ENCODE assay signal across 1 cellular context in genomic region chr16:4987250-4987579, GRCh38.
TF ChIP-seq lines count a peak whose summit lies in the region.

No MANE protein-coding gene starts in this region.

TF ChIP-seq in WTC11, 78 proteins besides CTCF, POLR2A, EP300 and RAD21 (continued from another document):
- TF ChIP-seq, protein P1, sequence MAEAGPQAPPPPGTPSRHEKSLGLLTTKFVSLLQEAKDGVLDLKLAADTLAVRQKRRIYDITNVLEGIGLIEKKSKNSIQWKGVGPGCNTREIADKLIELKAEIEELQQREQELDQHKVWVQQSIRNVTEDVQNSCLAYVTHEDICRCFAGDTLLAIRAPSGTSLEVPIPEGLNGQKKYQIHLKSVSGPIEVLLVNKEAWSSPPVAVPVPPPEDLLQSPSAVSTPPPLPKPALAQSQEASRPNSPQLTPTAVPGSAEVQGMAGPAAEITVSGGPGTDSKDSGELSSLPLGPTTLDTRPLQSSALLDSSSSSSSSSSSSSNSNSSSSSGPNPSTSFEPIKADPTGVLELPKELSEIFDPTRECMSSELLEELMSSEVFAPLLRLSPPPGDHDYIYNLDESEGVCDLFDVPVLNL (CRISPR knock-in tag; IDR thresholded peaks at IDR 0.05; ENCODE audit: borderline replicate concordance, low read depth), result no peak
- TF ChIP-seq, protein P2, sequence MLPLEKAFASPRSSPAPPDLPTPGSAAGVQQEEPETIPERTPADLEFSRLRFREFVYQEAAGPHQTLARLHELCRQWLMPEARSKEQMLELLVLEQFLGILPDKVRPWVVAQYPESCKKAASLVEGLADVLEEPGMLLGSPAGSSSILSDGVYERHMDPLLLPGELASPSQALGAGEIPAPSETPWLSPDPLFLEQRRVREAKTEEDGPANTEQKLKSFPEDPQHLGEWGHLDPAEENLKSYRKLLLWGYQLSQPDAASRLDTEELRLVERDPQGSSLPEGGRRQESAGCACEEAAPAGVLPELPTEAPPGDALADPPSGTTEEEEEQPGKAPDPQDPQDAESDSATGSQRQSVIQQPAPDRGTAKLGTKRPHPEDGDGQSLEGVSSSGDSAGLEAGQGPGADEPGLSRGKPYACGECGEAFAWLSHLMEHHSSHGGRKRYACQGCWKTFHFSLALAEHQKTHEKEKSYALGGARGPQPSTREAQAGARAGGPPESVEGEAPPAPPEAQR (CRISPR knock-in tag; IDR thresholded peaks at IDR 0.05), result no peak
- TF ChIP-seq GABPB1 (CRISPR knock-in tag; IDR thresholded peaks at IDR 0.05), result no peak
- TF ChIP-seq ZNF121 (CRISPR knock-in tag; IDR thresholded peaks at IDR 0.05), result no peak
- TF ChIP-seq ZNF416 (CRISPR knock-in tag; IDR thresholded peaks at IDR 0.05), result no peak
- TF ChIP-seq NR1H2 (CRISPR knock-in tag; IDR thresholded peaks at IDR 0.05), result no peak
- TF ChIP-seq, protein P3, sequence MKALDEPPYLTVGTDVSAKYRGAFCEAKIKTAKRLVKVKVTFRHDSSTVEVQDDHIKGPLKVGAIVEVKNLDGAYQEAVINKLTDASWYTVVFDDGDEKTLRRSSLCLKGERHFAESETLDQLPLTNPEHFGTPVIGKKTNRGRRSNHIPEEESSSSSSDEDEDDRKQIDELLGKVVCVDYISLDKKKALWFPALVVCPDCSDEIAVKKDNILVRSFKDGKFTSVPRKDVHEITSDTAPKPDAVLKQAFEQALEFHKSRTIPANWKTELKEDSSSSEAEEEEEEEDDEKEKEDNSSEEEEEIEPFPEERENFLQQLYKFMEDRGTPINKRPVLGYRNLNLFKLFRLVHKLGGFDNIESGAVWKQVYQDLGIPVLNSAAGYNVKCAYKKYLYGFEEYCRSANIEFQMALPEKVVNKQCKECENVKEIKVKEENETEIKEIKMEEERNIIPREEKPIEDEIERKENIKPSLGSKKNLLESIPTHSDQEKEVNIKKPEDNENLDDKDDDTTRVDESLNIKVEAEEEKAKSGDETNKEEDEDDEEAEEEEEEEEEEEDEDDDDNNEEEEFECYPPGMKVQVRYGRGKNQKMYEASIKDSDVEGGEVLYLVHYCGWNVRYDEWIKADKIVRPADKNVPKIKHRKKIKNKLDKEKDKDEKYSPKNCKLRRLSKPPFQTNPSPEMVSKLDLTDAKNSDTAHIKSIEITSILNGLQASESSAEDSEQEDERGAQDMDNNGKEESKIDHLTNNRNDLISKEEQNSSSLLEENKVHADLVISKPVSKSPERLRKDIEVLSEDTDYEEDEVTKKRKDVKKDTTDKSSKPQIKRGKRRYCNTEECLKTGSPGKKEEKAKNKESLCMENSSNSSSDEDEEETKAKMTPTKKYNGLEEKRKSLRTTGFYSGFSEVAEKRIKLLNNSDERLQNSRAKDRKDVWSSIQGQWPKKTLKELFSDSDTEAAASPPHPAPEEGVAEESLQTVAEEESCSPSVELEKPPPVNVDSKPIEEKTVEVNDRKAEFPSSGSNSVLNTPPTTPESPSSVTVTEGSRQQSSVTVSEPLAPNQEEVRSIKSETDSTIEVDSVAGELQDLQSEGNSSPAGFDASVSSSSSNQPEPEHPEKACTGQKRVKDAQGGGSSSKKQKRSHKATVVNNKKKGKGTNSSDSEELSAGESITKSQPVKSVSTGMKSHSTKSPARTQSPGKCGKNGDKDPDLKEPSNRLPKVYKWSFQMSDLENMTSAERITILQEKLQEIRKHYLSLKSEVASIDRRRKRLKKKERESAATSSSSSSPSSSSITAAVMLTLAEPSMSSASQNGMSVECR (CRISPR knock-in tag; IDR thresholded peaks at IDR 0.05; ENCODE audit: borderline replicate concordance), result 0 out of 2 replicates have a peak, but pooled peaks have one; percentile 47
- no peak for TF ChIP-seq ZNF396 (CRISPR knock-in tag; IDR thresholded peaks at IDR 0.05; ENCODE audit: borderline replicate concordance)
- no peak for TF ChIP-seq FOXK1 (CRISPR knock-in tag; IDR thresholded peaks at IDR 0.05)
- TF ChIP-seq, protein P4, sequence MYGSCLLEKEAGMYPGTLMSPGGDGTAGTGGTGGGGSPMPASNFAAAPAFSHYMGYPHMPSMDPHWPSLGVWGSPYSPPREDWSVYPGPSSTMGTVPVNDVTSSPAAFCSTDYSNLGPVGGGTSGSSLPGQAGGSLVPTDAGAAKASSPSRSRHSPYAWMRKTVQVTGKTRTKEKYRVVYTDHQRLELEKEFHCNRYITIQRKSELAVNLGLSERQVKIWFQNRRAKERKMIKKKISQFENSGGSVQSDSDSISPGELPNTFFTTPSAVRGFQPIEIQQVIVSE (CRISPR knock-in tag; IDR thresholded peaks at IDR 0.05; ENCODE audit: borderline replicate concordance), result no peak
- TF ChIP-seq MXD4 (CRISPR knock-in tag; IDR thresholded peaks at IDR 0.05; ENCODE audit: borderline replicate concordance), result no peak
- no peak for TF ChIP-seq FOXP1 (CRISPR knock-in tag; IDR thresholded peaks at IDR 0.05; ENCODE audit: borderline replicate concordance)
- no peak for TF ChIP-seq ATF3 (CRISPR knock-in tag; conservative IDR thresholded peaks at IDR 0.05)
- no peak for TF ChIP-seq NFYB (CRISPR knock-in tag; conservative IDR thresholded peaks at IDR 0.05; ENCODE audit: low read depth)
- no peak for TF ChIP-seq MAX (CRISPR knock-in tag; IDR thresholded peaks at IDR 0.05)
- no peak for TF ChIP-seq TCF7 (CRISPR knock-in tag; IDR thresholded peaks at IDR 0.05; ENCODE audit: low read depth)
- TF ChIP-seq TEAD1 (CRISPR knock-in tag; IDR thresholded peaks at IDR 0.05), result no peak
- no peak for TF ChIP-seq MYBL2 (CRISPR knock-in tag; IDR thresholded peaks at IDR 0.05)
- TF ChIP-seq SMAD4 (CRISPR knock-in tag; IDR thresholded peaks at IDR 0.05), result 0 out of 2 replicates have a peak, but pooled peaks have one; percentile 40
- no peak for TF ChIP-seq ZNF232 (CRISPR knock-in tag; IDR thresholded peaks at IDR 0.05)
- TF ChIP-seq, protein P5, sequence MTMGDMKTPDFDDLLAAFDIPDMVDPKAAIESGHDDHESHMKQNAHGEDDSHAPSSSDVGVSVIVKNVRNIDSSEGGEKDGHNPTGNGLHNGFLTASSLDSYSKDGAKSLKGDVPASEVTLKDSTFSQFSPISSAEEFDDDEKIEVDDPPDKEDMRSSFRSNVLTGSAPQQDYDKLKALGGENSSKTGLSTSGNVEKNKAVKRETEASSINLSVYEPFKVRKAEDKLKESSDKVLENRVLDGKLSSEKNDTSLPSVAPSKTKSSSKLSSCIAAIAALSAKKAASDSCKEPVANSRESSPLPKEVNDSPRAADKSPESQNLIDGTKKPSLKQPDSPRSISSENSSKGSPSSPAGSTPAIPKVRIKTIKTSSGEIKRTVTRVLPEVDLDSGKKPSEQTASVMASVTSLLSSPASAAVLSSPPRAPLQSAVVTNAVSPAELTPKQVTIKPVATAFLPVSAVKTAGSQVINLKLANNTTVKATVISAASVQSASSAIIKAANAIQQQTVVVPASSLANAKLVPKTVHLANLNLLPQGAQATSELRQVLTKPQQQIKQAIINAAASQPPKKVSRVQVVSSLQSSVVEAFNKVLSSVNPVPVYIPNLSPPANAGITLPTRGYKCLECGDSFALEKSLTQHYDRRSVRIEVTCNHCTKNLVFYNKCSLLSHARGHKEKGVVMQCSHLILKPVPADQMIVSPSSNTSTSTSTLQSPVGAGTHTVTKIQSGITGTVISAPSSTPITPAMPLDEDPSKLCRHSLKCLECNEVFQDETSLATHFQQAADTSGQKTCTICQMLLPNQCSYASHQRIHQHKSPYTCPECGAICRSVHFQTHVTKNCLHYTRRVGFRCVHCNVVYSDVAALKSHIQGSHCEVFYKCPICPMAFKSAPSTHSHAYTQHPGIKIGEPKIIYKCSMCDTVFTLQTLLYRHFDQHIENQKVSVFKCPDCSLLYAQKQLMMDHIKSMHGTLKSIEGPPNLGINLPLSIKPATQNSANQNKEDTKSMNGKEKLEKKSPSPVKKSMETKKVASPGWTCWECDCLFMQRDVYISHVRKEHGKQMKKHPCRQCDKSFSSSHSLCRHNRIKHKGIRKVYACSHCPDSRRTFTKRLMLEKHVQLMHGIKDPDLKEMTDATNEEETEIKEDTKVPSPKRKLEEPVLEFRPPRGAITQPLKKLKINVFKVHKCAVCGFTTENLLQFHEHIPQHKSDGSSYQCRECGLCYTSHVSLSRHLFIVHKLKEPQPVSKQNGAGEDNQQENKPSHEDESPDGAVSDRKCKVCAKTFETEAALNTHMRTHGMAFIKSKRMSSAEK (CRISPR knock-in tag; IDR thresholded peaks at IDR 0.05; ENCODE audit: borderline replicate concordance), result no peak
